ENCODE assay signal across 1 cellular context in genomic region chr12:76007640-76008039, GRCh38.
TF ChIP-seq lines count a peak whose summit lies in the region.

No MANE protein-coding gene starts in this region.

TF ChIP-seq in GM23338, 12 proteins besides CTCF, POLR2A, EP300 and RAD21 (continued from another document):
- TF ChIP-seq, protein P1, sequence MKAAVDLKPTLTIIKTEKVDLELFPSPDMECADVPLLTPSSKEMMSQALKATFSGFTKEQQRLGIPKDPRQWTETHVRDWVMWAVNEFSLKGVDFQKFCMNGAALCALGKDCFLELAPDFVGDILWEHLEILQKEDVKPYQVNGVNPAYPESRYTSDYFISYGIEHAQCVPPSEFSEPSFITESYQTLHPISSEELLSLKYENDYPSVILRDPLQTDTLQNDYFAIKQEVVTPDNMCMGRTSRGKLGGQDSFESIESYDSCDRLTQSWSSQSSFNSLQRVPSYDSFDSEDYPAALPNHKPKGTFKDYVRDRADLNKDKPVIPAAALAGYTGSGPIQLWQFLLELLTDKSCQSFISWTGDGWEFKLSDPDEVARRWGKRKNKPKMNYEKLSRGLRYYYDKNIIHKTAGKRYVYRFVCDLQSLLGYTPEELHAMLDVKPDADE (IDR thresholded peaks at IDR 0.05), result no peak
- no peak for TF ChIP-seq JUNB (IDR thresholded peaks at IDR 0.05; ENCODE audit: unreplicated experiment)
- no peak for TF ChIP-seq STAT1 (IDR thresholded peaks at IDR 0.05; ENCODE audit: unreplicated experiment)
- TF ChIP-seq POLR2AphosphoS5 (IDR thresholded peaks at IDR 0.05; ENCODE audit: low read depth), result no peak
